ENCODE assay signal across 11 cellular contexts in the genomic region with DNA sequence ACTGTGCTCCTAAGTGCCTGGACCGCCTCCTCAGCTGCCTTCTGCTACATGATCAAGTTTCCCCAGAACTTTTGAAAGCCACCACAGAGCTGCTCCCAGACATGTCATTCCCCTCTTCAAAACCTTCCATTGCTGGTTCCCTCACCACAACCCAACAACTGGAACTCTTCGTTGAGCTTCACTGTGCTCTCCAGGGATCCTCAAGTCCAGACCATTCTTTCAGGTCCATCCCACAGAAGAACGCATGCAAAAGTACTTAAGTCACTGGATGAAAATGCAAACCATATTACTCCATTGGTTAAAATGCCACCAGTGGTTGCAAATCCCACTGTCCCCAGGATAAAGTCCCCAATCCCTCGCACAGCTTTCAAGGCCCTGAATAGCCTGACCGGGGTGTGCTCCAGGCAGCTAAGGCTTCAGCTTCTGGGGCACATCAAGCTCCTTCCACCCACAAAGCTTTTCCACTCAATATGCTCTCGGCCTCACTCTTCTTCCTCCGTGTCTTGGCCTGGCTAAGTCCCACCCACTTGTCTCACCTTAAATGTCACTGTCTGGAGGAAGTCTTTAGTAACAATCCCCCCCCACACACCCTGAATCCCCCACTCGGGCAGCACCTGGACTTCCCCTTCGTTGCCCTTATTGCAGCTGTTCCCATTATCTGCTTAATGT.
A peak's percentile ranks its signal among the peaks of the same experiment; 100 is the strongest.
DNase-seq lines count a peak whose midpoint lies in the region; ATAC-seq and TF ChIP-seq lines count a peak whose summit lies in the region.
"Had no signal": no experiment of that assay in that cellular context is flagged by ENCODE, and none has a peak within 500 bp of the region (broad histone marks: within the 10 kb centered on the region; RNA-seq: fewer than 3 reads in every experiment).

No MANE protein-coding gene starts in this region.

- H3K27me3 ChIP-seq in DOHH2 (ENCODE audit: control insufficient read depth, low read length): no peaks in the 10 kb centered on the region
- H3K27me3 ChIP-seq in mammary epithelial cell (ENCODE audit: insufficient read depth, low read length): no peaks in the 10 kb centered on the region

- WGBS in mammary epithelial cell (ENCODE audit: low coverage, missing lambda C conversion rate): 92% methylated on average over 9 of the region's 9 CpGs

- H3K27ac ChIP-seq in DOHH2 (ENCODE audit: low read depth, low read length): no peak overlapping the region
- H3K27ac ChIP-seq in mammary epithelial cell (ENCODE audit: insufficient read depth, low read depth, low read length): no peak overlapping the region

- no peak for ATAC-seq in GM21360 (IDR thresholded peaks at IDR 0.05; ENCODE audit: unreplicated experiment)
- ATAC-seq: effector memory CD8-positive, alpha-beta T cell had no signal

- H3K79me2 ChIP-seq in DOHH2 (ENCODE audit: control insufficient read depth, low read length): peaks cover 27% of the 10 kb centered on the region
- H3K79me2 ChIP-seq in mammary epithelial cell (ENCODE audit: insufficient read depth, low read length): peaks cover 14% of the 10 kb centered on the region

- no peaks in the 10 kb centered on the region for H3F3A ChIP-seq in DOHH2 (ENCODE audit: control insufficient read depth, insufficient read depth)

- peak overlapping the region; percentile 18; the same call in 1 of the 2 replicates for H3K4me2 ChIP-seq in DOHH2 (ENCODE audit: low read length)
- no peak overlapping the region for H3K4me2 ChIP-seq in mammary epithelial cell (ENCODE audit: insufficient read depth, low read depth, low read length)

- peaks cover 38% of the 10 kb centered on the region for H3K4me1 ChIP-seq in DOHH2 (ENCODE audit: control insufficient read depth, low read length)
- peaks cover 32% of the 10 kb centered on the region for H3K4me1 ChIP-seq in mammary epithelial cell (ENCODE audit: insufficient read depth, low read length)

- peak overlapping the region; percentile 9 for H2AFZ ChIP-seq in mammary epithelial cell (ENCODE audit: low read depth, low read length)

- no peaks in the 10 kb centered on the region for H4K20me1 ChIP-seq in DOHH2 (ENCODE audit: control insufficient read depth, insufficient read depth, low read depth, low read length)
- no peaks in the 10 kb centered on the region for H4K20me1 ChIP-seq in mammary epithelial cell (ENCODE audit: insufficient read depth, low read length)

- no peak for TF ChIP-seq CTCF in DOHH2 (IDR thresholded peaks at IDR 0.05; ENCODE audit: low read depth, low read length, poor library complexity, severe bottlenecking)
- no peak for TF ChIP-seq CTCF in mammary epithelial cell (conservative IDR thresholded peaks at IDR 0.05 in 1 of 2, IDR thresholded peaks at IDR 0.05 in 1 of 2; ENCODE audit: extremely low read depth in 1 of 2, insufficient read depth in 1 of 2, low read depth in 1 of 2, low read length in 2 of 2)

- in situ Hi-C loops in KBM-7 (cut with MboI; ENCODE audit: low pct_unique_long_range_greater_than_20kb, low sequenced_read_pairs) (no loop called here), mammary epithelial cell (cut with MboI; ENCODE audit: low sequenced_read_pairs in 2 of 2) (no loop called here)

- H3K36me3 ChIP-seq in DOHH2 (ENCODE audit: control insufficient read depth, low read length): no peaks in the 10 kb centered on the region
- H3K36me3 ChIP-seq in mammary epithelial cell (ENCODE audit: insufficient read depth, low read length): no peaks in the 10 kb centered on the region

- H3K4me3 ChIP-seq in DOHH2 (ENCODE audit: low read length) (no peak overlapping the region), mammary epithelial cell (replicated peaks in 1 of 3; ENCODE audit: insufficient read depth in 1 of 3, low read depth in 2 of 3, low read length in 3 of 3) (no peak overlapping the region)

- no peaks in the 10 kb centered on the region for H3K9me2 ChIP-seq in DOHH2 (replicated peaks; ENCODE audit: control insufficient read depth, low read length)

- BruUV-seq in mammary epithelial cell (replicated peaks; lab: Mats Ljungman, UMichigan): TSS peak; percentile 18

- H3K9me3 ChIP-seq in DOHH2 (ENCODE audit: control insufficient read depth, insufficient read depth, low read length) (no peaks in the 10 kb centered on the region), mammary epithelial cell (replicated peaks; ENCODE audit: insufficient read depth, low read length) (no peaks in the 10 kb centered on the region)

- intact Hi-C loops in mammary epithelial cell (cut with micrococcal nuclease): loop anchor here (5.0 kb wide), 2 partner anchors 76 to 694 kb away; no protein-coding TSS in a partner anchor
- intact Hi-C loops in posterior vena cava (cut with DNase I): no loop called here

- H3K9ac ChIP-seq in mammary epithelial cell (ENCODE audit: insufficient read depth, low read length): no peak overlapping the region

- CTCF ChIA-PET in mammary epithelial cell (lab: Charles Lee; ENCODE audit: low non-redundant PET): no interaction called here

- DNase-seq in KBM-7: peak; percentile 65
- DNase-seq in mammary epithelial cell: no peak
- peak; percentile 24 for DNase-seq in posterior vena cava (ENCODE audit: low spot score)
- DNase-seq in iPS-NIHi11 (ENCODE audit: low spot score): no peak
- no peak for DNase-seq in AG08395 (ENCODE audit: low spot score)
- DNase-seq: amniotic stem cell; effector memory CD8-positive, alpha-beta T cell; H7; stimulated activated CD4-positive, alpha-beta T cell treated with anti-CD3 and anti-CD28 coated beads, Interleukin-4, amount 100 ng/mL, for 1 hour had no signal

- dilution Hi-C loops in mammary epithelial cell (cut with HindIII; ENCODE audit: low sequenced_read_pairs): no loop called here

Comparison
In these comparisons a context has a peak if more than half of its experiments do, and no peak if none do; other contexts are left out.
1. DNase-seq: peak in KBM-7 (single experiment) and posterior vena cava (single experiment); none in mammary epithelial cell (single experiment), iPS-NIHi11 (single experiment) and AG08395 (single experiment).